In genomic region chr20:5146302-5146653, GRCh38 we compare ENCODE assay signal across 17 cellular contexts. TPM values are rescaled to one million over a fixed set of nuclear protein-coding genes. Genes with fewer than 3 reads are reported as not detected.
DNase-seq lines count a peak whose midpoint lies in the region; ATAC-seq, FAIRE-seq and TF ChIP-seq lines count a peak whose summit lies in the region.
"Had no signal": no experiment of that assay in that cellular context is flagged by ENCODE, and none has a peak within 500 bp of the region (broad histone marks: within the 10 kb centered on the region; RNA-seq: fewer than 3 reads in every experiment).

No MANE protein-coding gene starts in this region.

- DNase-seq in activated naive CD4-positive, alpha-beta T cell treated with anti-CD3 and anti-CD28 coated beads, Interleukin-2, amount 10 ng/mL, durations not matched to agents 7 days and 5 days: no peak
- no peak for DNase-seq in activated naive CD4-positive, alpha-beta T cell treated with Interleukin-2 at 50 U/mL for 16 hours
- DNase-seq in fibroblast of villous mesenchyme (ENCODE audit: low read depth) (peak; percentile 75), HTR-8/SVneo (ENCODE audit: insufficient read length, low spot score) (no peak)
- DNase-seq in stimulated activated effector memory CD8-positive, alpha-beta T cell treated with anti-CD3 and anti-CD28 coated beads, Interleukin-12 subunit alpha, Interleukin-12 subunit beta, amount 100 ng/mL, for 72 hours (ENCODE audit: low spot score in 2 of 2): no peak
- DNase-seq: C1 segment of cervical spinal cord, DMS 273 treated with DMSO at 0.1 percent for 48 hours, H7, NCI-H1048, NCI-H2081 treated with DMSO at 0.1 percent for 48 hours, NCI-H2227 treated with DMSO at 0.1 percent for 48 hours, NCI-H524 treated with DMSO at 0.1 percent for 48 hours had no signal

- H3K36me3 Mint-ChIP-seq in activated naive CD4-positive, alpha-beta T cell treated with anti-CD3 and anti-CD28 coated beads, Interleukin-2, amount 10 ng/mL, durations not matched to agents 7 days and 5 days: peaks cover 16% of the 10 kb centered on the region
- H3K36me3 Mint-ChIP-seq in stimulated activated effector memory CD8-positive, alpha-beta T cell treated with anti-CD3 and anti-CD28 coated beads, Interleukin-12 subunit alpha, Interleukin-12 subunit beta, amount 100 ng/mL, for 72 hours: peaks cover 22% of the 10 kb centered on the region

- H3K4me1 Mint-ChIP-seq in activated naive CD4-positive, alpha-beta T cell treated with anti-CD3 and anti-CD28 coated beads, Interleukin-2, amount 10 ng/mL, durations not matched to agents 7 days and 5 days: peaks cover 20% of the 10 kb centered on the region
- H3K4me1 Mint-ChIP-seq in stimulated activated effector memory CD8-positive, alpha-beta T cell treated with anti-CD3 and anti-CD28 coated beads, Interleukin-12 subunit alpha, Interleukin-12 subunit beta, amount 100 ng/mL, for 72 hours: peaks cover 78% of the 10 kb centered on the region

- CTCF ChIA-PET in activated naive CD4-positive, alpha-beta T cell treated with anti-CD3 and anti-CD28 coated beads, Interleukin-2, amount 10 ng/mL, durations not matched to agents 7 days and 5 days (lab: Charles Lee): no interaction called here

- no peaks in the 10 kb centered on the region for H3K9me3 ChIP-seq in Loucy (ENCODE audit: insufficient read depth, low read depth, low read length)

- H3K4me3 ChIP-seq in Loucy (ENCODE audit: low read length, poor library complexity, severe bottlenecking) (no peak overlapping the region), fibroblast of villous mesenchyme (ENCODE audit: low read depth, low read length) (no peak overlapping the region)

- peaks cover 84% of the 10 kb centered on the region for H3K79me2 ChIP-seq in Loucy (ENCODE audit: insufficient read depth, low read length)

- H3K4me3 Mint-ChIP-seq in activated naive CD4-positive, alpha-beta T cell treated with anti-CD3 and anti-CD28 coated beads, Interleukin-2, amount 10 ng/mL, durations not matched to agents 7 days and 5 days: no peak overlapping the region
- no peak overlapping the region for H3K4me3 Mint-ChIP-seq in stimulated activated effector memory CD8-positive, alpha-beta T cell treated with anti-CD3 and anti-CD28 coated beads, Interleukin-12 subunit alpha, Interleukin-12 subunit beta, amount 100 ng/mL, for 72 hours

- H3K4me1 ChIP-seq in Loucy (ENCODE audit: insufficient read depth, low read length, poor library complexity, severe bottlenecking): peaks cover 20% of the 10 kb centered on the region

- H3K4me2 ChIP-seq in Loucy (ENCODE audit: low read depth, low read length, poor library complexity, severe bottlenecking): peak overlapping the region; percentile 14

- FAIRE-seq in HTR-8/SVneo (lab: Jason Lieb, UNC): no peak
- FAIRE-seq: A204.1 had no signal

- H3F3A ChIP-seq in Loucy (ENCODE audit: low read depth): no peaks in the 10 kb centered on the region

- H3K9me3 Mint-ChIP-seq in activated naive CD4-positive, alpha-beta T cell treated with anti-CD3 and anti-CD28 coated beads, Interleukin-2, amount 10 ng/mL, durations not matched to agents 7 days and 5 days: no peaks in the 10 kb centered on the region
- H3K9me3 Mint-ChIP-seq in stimulated activated effector memory CD8-positive, alpha-beta T cell treated with anti-CD3 and anti-CD28 coated beads, Interleukin-12 subunit alpha, Interleukin-12 subunit beta, amount 100 ng/mL, for 72 hours: no peaks in the 10 kb centered on the region

- no peaks in the 10 kb centered on the region for H3K36me3 ChIP-seq in Loucy (ENCODE audit: insufficient read depth, low read length)

- no peaks in the 10 kb centered on the region for H3K9me2 ChIP-seq in Loucy (replicated peaks; ENCODE audit: low read depth, low read length)

- no peak overlapping the region for H3K9ac ChIP-seq in Loucy (ENCODE audit: low read depth, low read length, poor library complexity, severe bottlenecking)

- TF ChIP-seq CTCF in Loucy (conservative IDR thresholded peaks at IDR 0.05; ENCODE audit: low read length): no peak
- TF ChIP-seq CTCF in fibroblast of villous mesenchyme (IDR thresholded peaks at IDR 0.05; ENCODE audit: insufficient read depth, low read depth, low read length): no peak

- H4K20me1 ChIP-seq in Loucy (ENCODE audit: insufficient read depth, low read length, poor library complexity, severe bottlenecking): peaks cover 3% of the 10 kb centered on the region

- no peak for ATAC-seq in stimulated activated effector memory CD8-positive, alpha-beta T cell treated with anti-CD3 and anti-CD28 coated beads, Interleukin-12 subunit alpha, Interleukin-12 subunit beta, amount 100 ng/mL, for 72 hours
- ATAC-seq in GM21360 (IDR thresholded peaks at IDR 0.05; ENCODE audit: unreplicated experiment) (no peak), HG03280 (IDR thresholded peaks at IDR 0.05; ENCODE audit: unreplicated experiment) (no peak)
- ATAC-seq: Panc1 had no signal

- no peaks in the 10 kb centered on the region for H3K27me3 ChIP-seq in Loucy (ENCODE audit: insufficient read depth, low read length, poor library complexity, severe bottlenecking)

- H3K27me3 Mint-ChIP-seq in activated naive CD4-positive, alpha-beta T cell treated with anti-CD3 and anti-CD28 coated beads, Interleukin-2, amount 10 ng/mL, durations not matched to agents 7 days and 5 days: no peaks in the 10 kb centered on the region

- no peak overlapping the region for H2AFZ ChIP-seq in Loucy (ENCODE audit: low read length)

- peak overlapping the region; percentile 20 for H3K27ac Mint-ChIP-seq in activated naive CD4-positive, alpha-beta T cell treated with anti-CD3 and anti-CD28 coated beads, Interleukin-2, amount 10 ng/mL, durations not matched to agents 7 days and 5 days
- peak overlapping the region; percentile 23 for H3K27ac Mint-ChIP-seq in stimulated activated effector memory CD8-positive, alpha-beta T cell treated with anti-CD3 and anti-CD28 coated beads, Interleukin-12 subunit alpha, Interleukin-12 subunit beta, amount 100 ng/mL, for 72 hours

RNA-seq across cellular contexts. Expression of gene CDS2, which starts 19.5 kb away (rescaled TPM):
- total RNA-seq in fibroblast of villous mesenchyme: 20.9 and 32.4 TPM in 2 replicates

RNA-seq across cellular contexts. Expression of gene PCNA, which starts 26.5 kb away (rescaled TPM):
- total RNA-seq in fibroblast of villous mesenchyme: 79.6 and 121 TPM in 2 replicates

RNA-seq across cellular contexts. Expression of gene TMEM230, which starts 33.4 kb away (rescaled TPM):
- 110 and 153 TPM in 2 replicates for total RNA-seq in fibroblast of villous mesenchyme
